Comparison of ENCODE assay signal across 13 cellular contexts in the genomic region with DNA sequence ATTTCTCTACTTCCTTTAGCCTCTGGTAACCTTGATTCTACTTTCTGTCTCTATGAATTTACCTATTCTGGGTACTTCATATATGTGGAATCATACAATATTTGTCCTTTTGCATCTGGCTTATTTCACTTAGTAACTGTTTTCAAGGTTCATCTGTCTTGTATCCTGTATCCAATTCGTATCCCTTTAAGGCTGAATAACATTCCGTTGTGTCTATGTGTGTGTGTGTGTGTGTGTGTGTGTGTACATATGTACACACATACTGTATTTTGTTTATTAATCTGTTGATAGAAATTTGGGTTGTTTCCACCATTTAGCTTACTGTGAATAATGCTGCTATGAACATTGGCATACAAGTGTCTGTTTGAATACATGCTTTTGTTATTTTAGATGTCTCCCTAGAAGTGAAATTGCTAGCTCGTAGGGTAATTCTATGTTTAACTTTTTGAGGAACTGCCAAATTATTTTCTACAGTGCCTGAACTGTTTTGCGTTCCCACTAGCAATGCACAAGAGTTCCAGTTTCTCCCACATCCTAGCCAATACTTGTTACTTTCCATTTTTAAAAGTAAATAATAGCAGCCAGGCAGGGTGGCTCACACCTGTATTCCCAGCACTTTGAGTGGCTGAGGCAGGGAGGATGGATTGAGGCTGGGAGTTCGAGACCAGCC. TPM values are rescaled to one million over a fixed set of nuclear protein-coding genes. Genes with fewer than 3 reads are reported as not detected.
A peak's percentile ranks its signal among the peaks of the same experiment; 100 is the strongest.
DNase-seq lines count a peak whose midpoint lies in the region; ATAC-seq and TF ChIP-seq lines count a peak whose summit lies in the region.
"Had no signal": no experiment of that assay in that cellular context is flagged by ENCODE, and none has a peak within 500 bp of the region (broad histone marks: within the 10 kb centered on the region; RNA-seq: fewer than 3 reads in every experiment).

No MANE protein-coding gene starts in this region.

- POLR2A ChIA-PET in CD4-positive, alpha-beta memory T cell (lab: Charles Lee; ENCODE audit: partially characterized antibody) = interaction anchor here (2.3 kb wide), 1 partner anchor 17 kb away, joined by 12 read pairs; a partner anchor contains a TSS

- H3K4me1 ChIP-seq in CD4-positive, alpha-beta memory T cell (ENCODE audit: insufficient read depth, low read length) = peaks cover 60% of the 10 kb centered on the region
- H3K4me1 ChIP-seq in heart right ventricle (peaks cover 0 to 81% (median 60%) of the 10 kb centered on the region in 9 donors), trophoblast cell (ENCODE audit: control insufficient read depth in 1 of 2, insufficient read depth in 2 of 2, low read length in 2 of 2) (no peaks in the 10 kb centered on the region)

- TF ChIP-seq CTCF in heart right ventricle (IDR thresholded peaks at IDR 0.05) = no peak

- H2BK120ac ChIP-seq in trophoblast cell (ENCODE audit: insufficient read depth, low read length, poor library complexity) = no peak overlapping the region

- CTCF ChIA-PET in CD4-positive, alpha-beta memory T cell (lab: Charles Lee; ENCODE audit: partially characterized antibody) = no interaction called here

- H4K12ac ChIP-seq in trophoblast cell (ENCODE audit: low read depth, low read length) = no peak overlapping the region

- no peak overlapping the region for H2BK12ac ChIP-seq in trophoblast cell (ENCODE audit: low read length)

- H3K27me3 ChIP-seq in CD4-positive, alpha-beta memory T cell (ENCODE audit: insufficient read depth, low read length) = no peaks in the 10 kb centered on the region
- no peaks in the 10 kb centered on the region for H3K27me3 ChIP-seq in heart right ventricle
- H3K27me3 ChIP-seq in trophoblast cell (ENCODE audit: insufficient read depth, low read length) = no peaks in the 10 kb centered on the region

- 31 to 33% methylated on average over 5 of the region's 5 CpGs for WGBS in heart right ventricle, 2 donors
- WGBS in trophoblast cell (ENCODE audit: extremely low coverage, insufficient coverage, insufficient read length) = no CpG with 5 or more reads among the region's 5 CpGs

- H3K79me2 ChIP-seq in trophoblast cell (ENCODE audit: control insufficient read depth, insufficient read depth, low read length, poor library complexity) = peaks cover 7% of the 10 kb centered on the region

- intact Hi-C loops in CD4-positive, alpha-beta memory T cell (cut with micrococcal nuclease) = loop anchor here (2.0 kb wide), 1 partner anchor 13 kb away; no protein-coding TSS in a partner anchor
- intact Hi-C loops in heart right ventricle (cut with DNase I) = no loop called here

- peak overlapping the region in 5 of 8 donors; percentile 3 to 58 (median 42) for H3K4me3 Mint-ChIP-seq in CD4-positive, alpha-beta memory T cell
- H3K4me3 Mint-ChIP-seq in T-helper 17 cell = no peak overlapping the region

- no peaks in the 10 kb centered on the region for H3K79me1 ChIP-seq in trophoblast cell (ENCODE audit: low read length)

- H2AFZ ChIP-seq in trophoblast cell (ENCODE audit: insufficient read depth, low read length, poor library complexity) = no peak overlapping the region

- no peak overlapping the region for H3K4me3 ChIP-seq in CD4-positive, alpha-beta memory T cell (ENCODE audit: low read length in 2 of 2)
- peak overlapping the region in 1 of 10 donors; percentile 7 for H3K4me3 ChIP-seq in heart right ventricle
- H3K4me3 ChIP-seq in trophoblast cell (ENCODE audit: low read depth, low read length) = no peak overlapping the region
- H3K4me3 ChIP-seq: prostate gland had no signal

- peak overlapping the region in 5 of 7 donors; percentile 2 to 86 (median 71) for H3K27ac Mint-ChIP-seq in CD4-positive, alpha-beta memory T cell
- H3K27ac Mint-ChIP-seq in T-helper 17 cell = peak overlapping the region; percentile 74

- no peaks in the 10 kb centered on the region for H3K9me3 ChIP-seq in CD4-positive, alpha-beta memory T cell (ENCODE audit: control insufficient read depth in 1 of 2, low read length in 2 of 2)
- H3K9me3 ChIP-seq in T-helper 17 cell (ENCODE audit: control insufficient read depth, low read length, poor library complexity, severe bottlenecking) (no peaks in the 10 kb centered on the region), heart right ventricle (peaks cover 0 to 12% (median 4%) of the 10 kb centered on the region in 11 donors), trophoblast cell (ENCODE audit: insufficient read depth, low read depth, low read length) (no peaks in the 10 kb centered on the region)
- H3K9me3 ChIP-seq: prostate gland had no signal

- peaks cover 38 to 74% (median 58%) of the 10 kb centered on the region in 4 donors for H3K4me1 Mint-ChIP-seq in CD4-positive, alpha-beta memory T cell
- peaks cover 40% of the 10 kb centered on the region for H3K4me1 Mint-ChIP-seq in T-helper 17 cell

- no peak overlapping the region for H3K4me2 ChIP-seq in trophoblast cell (ENCODE audit: low read length)

- H2AK5ac ChIP-seq in trophoblast cell (ENCODE audit: low read length) = no peak overlapping the region

- no peak overlapping the region for H3K9ac ChIP-seq in trophoblast cell (ENCODE audit: low read length)

- H3K27ac ChIP-seq in CD4-positive, alpha-beta memory T cell (ENCODE audit: low read depth, low read length) = no peak overlapping the region
- H3K27ac ChIP-seq in heart right ventricle (peak overlapping the region in 9 of 10 donors; percentile 15 to 74 (median 58)), trophoblast cell (ENCODE audit: low read depth, low read length) (no peak overlapping the region)

- no peaks in the 10 kb centered on the region for H3K9me3 Mint-ChIP-seq in CD4-positive, alpha-beta memory T cell
- H3K9me3 Mint-ChIP-seq: stimulated activated naive CD8-positive, alpha-beta T cell treated with anti-CD3 and anti-CD28 coated beads, Interleukin-15, amount 100 ng/mL, for 72 hours had no signal

- no peak for DNase-seq in CD4-positive, alpha-beta memory T cell
- no peak for DNase-seq in T-helper 17 cell
- no peak for DNase-seq in heart right ventricle
- DNase-seq in trophoblast cell = no peak
- DNase-seq in NCI-H510A treated with DMSO at 0.1 percent for 48 hours (lab: John Stamatoyannopoulos, UW) = no peak
- no peak for DNase-seq in activated naive CD4-positive, alpha-beta T cell treated with anti-CD3 and anti-CD28 coated beads, Interleukin-2, amount 50 U/mL, for 16 hours
- DNase-seq: NCI-H1417; NCI-H524 treated with DMSO at 0.1 percent for 48 hours; stimulated activated CD4-positive, alpha-beta T cell treated with anti-CD3 and anti-CD28 coated beads, Interleukin-4, amount 100 ng/mL, for 24 hours; stimulated activated naive CD8-positive, alpha-beta T cell treated with anti-CD3 and anti-CD28 coated beads, Interleukin-15, amount 100 ng/mL, for 72 hours had no signal

- H3K23ac ChIP-seq in trophoblast cell (ENCODE audit: low read length) = no peak overlapping the region

- H3K36me3 ChIP-seq in CD4-positive, alpha-beta memory T cell (ENCODE audit: insufficient read depth, low read length) = no peaks in the 10 kb centered on the region
- H3K36me3 ChIP-seq in heart right ventricle = peaks cover 0 to 26% (median 0%) of the 10 kb centered on the region in 9 donors
- H3K36me3 ChIP-seq in trophoblast cell (ENCODE audit: control insufficient read depth in 1 of 2, insufficient read depth in 2 of 2, low read length in 2 of 2) = no peaks in the 10 kb centered on the region
- H3K36me3 ChIP-seq: prostate gland had no signal

- no peaks in the 10 kb centered on the region for H3K27me3 Mint-ChIP-seq in CD4-positive, alpha-beta memory T cell
- no peaks in the 10 kb centered on the region for H3K27me3 Mint-ChIP-seq in T-helper 17 cell
- H3K27me3 Mint-ChIP-seq: stimulated activated naive CD8-positive, alpha-beta T cell treated with anti-CD3 and anti-CD28 coated beads, Interleukin-15, amount 100 ng/mL, for 72 hours had no signal

- H2BK5ac ChIP-seq in trophoblast cell (ENCODE audit: low read depth, low read length, poor library complexity) = no peak overlapping the region

- H3K4ac ChIP-seq in trophoblast cell (ENCODE audit: low read depth, low read length) = peak overlapping the region; percentile 19

- no peak overlapping the region for H4K8ac ChIP-seq in trophoblast cell (ENCODE audit: low read depth, low read length)

- H3K36me3 Mint-ChIP-seq in CD4-positive, alpha-beta memory T cell = peaks cover 15 to 17% of the 10 kb centered on the region in 2 donors
- H3K36me3 Mint-ChIP-seq in T-helper 17 cell (ENCODE audit: low read depth) = no peaks in the 10 kb centered on the region

- H3K14ac ChIP-seq in trophoblast cell (ENCODE audit: low read length) = no peak overlapping the region

- no peak overlapping the region for H4K91ac ChIP-seq in trophoblast cell (ENCODE audit: low read depth, low read length)

- no peak overlapping the region for H3K18ac ChIP-seq in trophoblast cell (ENCODE audit: low read length)

- ATAC-seq in T-helper 17 cell (no peak), heart right ventricle (peak in 7 of 8 donors; percentile 48 to 80 (median 66)), HG03095 (IDR thresholded peaks at IDR 0.05; ENCODE audit: unreplicated experiment) (no peak), HG03097 (IDR thresholded peaks at IDR 0.05; ENCODE audit: low FRiP score, unreplicated experiment) (no peak)
- ATAC-seq: stimulated activated naive CD8-positive, alpha-beta T cell treated with anti-CD3 and anti-CD28 coated beads, Interleukin-15, amount 100 ng/mL, for 72 hours had no signal

RNA-seq across cellular contexts. Expression of a gene that starts 17.7 kb away (rescaled TPM):
- 100 to 1,000 TPM; 131 to 134 TPM for total RNA-seq in CD4-positive, alpha-beta memory T cell
- polyA plus RNA-seq in CD4-positive, alpha-beta memory T cell = 10 to 100 TPM; 36.2 to 70.5 TPM
- total RNA-seq in T-helper 17 cell = 100 to 1,000 TPM in 1 of 2 donors, 10 to 100 TPM in 1; 95.3 to 103 TPM
- 10 to 100 TPM; 48.8 to 72.5 (median 64.9) TPM for total RNA-seq in heart right ventricle
- 10 to 100 TPM; 14.1 to 35.3 TPM for polyA plus RNA-seq in heart right ventricle
- polyA plus RNA-seq in trophoblast cell (2013) = 50.3 and 51.1 TPM in 2 replicates

Comparison
In these comparisons a context has a peak if more than half of its experiments do, and no peak if none do; other contexts are left out.
1. H3K27ac ChIP-seq: peak in heart right ventricle (9 of 10); none in CD4-positive, alpha-beta memory T cell (single experiment) and trophoblast cell (single experiment).
2. ATAC-seq: peak in heart right ventricle (7 of 8); none in T-helper 17 cell (single experiment), HG03095 (single experiment) and HG03097 (single experiment).